In genomic region chr4:105835177-105835576, GRCh38 we compare ENCODE assay signal across 17 cellular contexts.
DNase-seq lines count a peak whose midpoint lies in the region; ATAC-seq and TF ChIP-seq lines count a peak whose summit lies in the region.
"Had no signal": no experiment of that assay in that cellular context is flagged by ENCODE, and none has a peak within 500 bp of the region (broad histone marks: within the 10 kb centered on the region; RNA-seq: fewer than 3 reads in every experiment).

No MANE protein-coding gene starts in this region.

- peak overlapping the region; percentile 9 for H4K12ac ChIP-seq in trophoblast cell (ENCODE audit: low read depth, low read length)

- H3K4me1 ChIP-seq in heart right ventricle: no peaks in the 10 kb centered on the region
- H3K4me1 ChIP-seq in trophoblast cell (ENCODE audit: control insufficient read depth in 1 of 2, insufficient read depth in 2 of 2, low read length in 2 of 2): no peaks in the 10 kb centered on the region
- H3K4me1 ChIP-seq in upper lobe of right lung: no peaks in the 10 kb centered on the region
- H3K4me1 ChIP-seq: A549; BLaER1 treated with 17β-estradiol and CSF1 and Interleukin-3, amounts not matched to agents 10 nM and 100 nM had no signal

- H3K27ac ChIP-seq in heart right ventricle (no peak overlapping the region), trophoblast cell (ENCODE audit: low read depth, low read length) (no peak overlapping the region), upper lobe of right lung (no peak overlapping the region)
- H3K27ac ChIP-seq: 22Rv1; A549; BLaER1 treated with 17β-estradiol and CSF1 and Interleukin-3, amounts not matched to agents 10 nM and 100 nM; C4-2B had no signal

- no peak overlapping the region for H3K4me3 ChIP-seq in heart right ventricle
- H3K4me3 ChIP-seq in trophoblast cell (ENCODE audit: low read depth, low read length): no peak overlapping the region
- H3K4me3 ChIP-seq in upper lobe of right lung: no peak overlapping the region
- H3K4me3 ChIP-seq: A549; BLaER1 treated with 17β-estradiol and CSF1 and Interleukin-3, amounts not matched to agents 10 nM and 100 nM had no signal

- no peaks in the 10 kb centered on the region for H3K79me1 ChIP-seq in trophoblast cell (ENCODE audit: low read length)

- no peak overlapping the region for H4K91ac ChIP-seq in trophoblast cell (ENCODE audit: low read depth, low read length)

- no peak overlapping the region for H3K4me2 ChIP-seq in trophoblast cell (ENCODE audit: low read length)
- H3K4me2 ChIP-seq: A549; BLaER1 treated with 17β-estradiol and CSF1 and Interleukin-3, amounts not matched to agents 10 nM and 100 nM had no signal

- no peak overlapping the region for H3K23ac ChIP-seq in trophoblast cell (ENCODE audit: low read length)

- intact Hi-C loops in Right ventricle myocardium inferior (cut with DNase I) (no loop called here), heart right ventricle (cut with DNase I) (no loop called here), upper lobe of right lung (cut with DNase I) (no loop called here)

- 96 to 97% methylated on average over 6 of the region's 6 CpGs for WGBS in heart right ventricle, 2 donors
- no CpG with 5 or more reads among the region's 6 CpGs for WGBS in trophoblast cell (ENCODE audit: extremely low coverage, insufficient coverage, insufficient read length)

- H3K9me3 ChIP-seq in heart right ventricle (no peaks in the 10 kb centered on the region), trophoblast cell (ENCODE audit: insufficient read depth, low read depth, low read length) (peaks cover 5% of the 10 kb centered on the region), upper lobe of right lung (no peaks in the 10 kb centered on the region)
- H3K9me3 ChIP-seq: A549, Caco-2 had no signal

- H2BK5ac ChIP-seq in trophoblast cell (ENCODE audit: low read depth, low read length, poor library complexity): no peak overlapping the region

- DNase-seq in Right ventricle myocardium inferior (ENCODE audit: missing footprints): peak; percentile 5
- no peak for DNase-seq in heart right ventricle
- no peak for DNase-seq in trophoblast cell
- no peak for DNase-seq in upper lobe of right lung
- no peak for DNase-seq in stimulated activated CD4-positive, alpha-beta T cell treated with anti-CD3 and anti-CD28 coated beads, Interleukin-15, amount 100 ng/mL, for 24 hours
- DNase-seq: AML-193; Caco-2; Calu3; CD4-positive, alpha-beta T cell; CD8-positive, alpha-beta T cell; DMS79 treated with DMSO at 0.1 percent for 48 hours; GF-D8 had no signal

- TF ChIP-seq CTCF in heart right ventricle (IDR thresholded peaks at IDR 0.05) (no peak), upper lobe of right lung (IDR thresholded peaks at IDR 0.05) (no peak)

- H3K4ac ChIP-seq in trophoblast cell (ENCODE audit: low read depth, low read length): no peak overlapping the region

- H3K36me3 ChIP-seq in heart right ventricle (peaks cover 0 to 3% (median 0%) of the 10 kb centered on the region in 9 donors), trophoblast cell (ENCODE audit: control insufficient read depth in 1 of 2, insufficient read depth in 2 of 2, low read length in 2 of 2) (peaks cover 0 to 5% of the 10 kb centered on the region in 2 experiments), upper lobe of right lung (peaks cover 3% of the 10 kb centered on the region)

- no peak overlapping the region for H2BK120ac ChIP-seq in trophoblast cell (ENCODE audit: insufficient read depth, low read length, poor library complexity)

- no peaks in the 10 kb centered on the region for H3K79me2 ChIP-seq in trophoblast cell (ENCODE audit: control insufficient read depth, insufficient read depth, low read length, poor library complexity)

- H3K27me3 ChIP-seq in heart right ventricle (no peaks in the 10 kb centered on the region), trophoblast cell (ENCODE audit: insufficient read depth, low read length) (no peaks in the 10 kb centered on the region), upper lobe of right lung (no peaks in the 10 kb centered on the region)
- H3K27me3 ChIP-seq: BLaER1 treated with 17β-estradiol and CSF1 and Interleukin-3, amounts not matched to agents 10 nM and 100 nM had no signal

- H3K18ac ChIP-seq in trophoblast cell (ENCODE audit: low read length): no peak overlapping the region

- H2BK12ac ChIP-seq in trophoblast cell (ENCODE audit: low read length): no peak overlapping the region

- H2AK5ac ChIP-seq in trophoblast cell (ENCODE audit: low read length): no peak overlapping the region

- no peak overlapping the region for H3K14ac ChIP-seq in trophoblast cell (ENCODE audit: low read length)

- no peak overlapping the region for H3K9ac ChIP-seq in trophoblast cell (ENCODE audit: low read length)
- H3K9ac ChIP-seq: BLaER1 treated with 17β-estradiol and CSF1 and Interleukin-3, amounts not matched to agents 10 nM and 100 nM had no signal

- H2AFZ ChIP-seq in trophoblast cell (ENCODE audit: insufficient read depth, low read length, poor library complexity): no peak overlapping the region

- ATAC-seq in Right ventricle myocardium inferior (no peak), heart right ventricle (no peak), upper lobe of right lung (peak; percentile 14), HG02763 (IDR thresholded peaks at IDR 0.05; ENCODE audit: unreplicated experiment) (no peak)
- ATAC-seq: A549; CD8-positive, alpha-beta T cell had no signal

- H4K8ac ChIP-seq in trophoblast cell (ENCODE audit: low read depth, low read length): no peak overlapping the region
